In the genomic region with DNA sequence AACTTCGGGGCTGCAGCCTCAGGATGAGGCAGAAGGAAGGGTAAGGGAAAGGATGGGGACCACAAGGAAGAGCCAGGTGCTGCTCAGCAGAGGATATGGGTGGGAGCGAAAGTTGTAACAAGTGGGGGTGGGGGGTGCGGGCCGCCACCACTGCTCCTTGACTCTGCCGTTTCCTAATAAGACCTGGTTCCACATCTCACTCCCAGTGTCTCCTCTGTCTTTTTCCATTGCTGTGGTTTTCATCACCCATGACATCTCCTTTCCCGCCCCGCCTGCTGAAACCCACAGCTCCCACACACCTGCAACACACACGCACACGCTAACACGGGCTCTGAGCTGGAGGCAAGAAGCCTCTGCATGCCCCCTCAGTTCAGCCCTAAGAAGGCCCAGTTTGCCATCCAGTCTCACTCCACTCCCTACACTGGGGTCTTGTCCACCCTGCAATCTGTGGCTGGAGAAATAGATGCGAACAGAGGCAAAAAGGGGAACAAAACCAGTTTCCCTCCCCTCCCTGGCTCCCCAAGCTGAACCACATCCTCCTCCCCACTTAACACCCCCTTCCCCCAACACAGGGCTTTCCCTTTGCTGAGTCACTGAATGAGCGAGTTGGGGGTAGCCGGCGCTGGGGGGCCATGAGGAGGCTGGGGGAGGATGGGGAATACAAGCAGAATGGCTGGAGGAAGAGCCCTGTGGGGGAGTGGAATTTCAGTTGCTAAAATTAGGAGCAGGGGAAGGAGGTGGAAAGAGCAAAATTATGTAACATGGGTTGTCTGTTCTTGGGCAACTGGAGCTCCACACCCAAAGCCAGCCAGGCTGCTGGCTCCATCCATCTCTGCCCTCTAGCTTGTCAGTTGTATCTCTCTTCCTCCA, we compare ENCODE assay signal across 9 cellular contexts. TPM values are rescaled to one million over a fixed set of nuclear protein-coding genes. Genes with fewer than 3 reads are reported as not detected.
A peak's percentile ranks its signal among the peaks of the same experiment; 100 is the strongest.
DNase-seq lines count a peak whose midpoint lies in the region; ATAC-seq and TF ChIP-seq lines count a peak whose summit lies in the region.
"Had no signal": no experiment of that assay in that cellular context is flagged by ENCODE, and none has a peak within 500 bp of the region (broad histone marks: within the 10 kb centered on the region; RNA-seq: fewer than 3 reads in every experiment).

No MANE protein-coding gene starts in this region.

- H3K4me3 Mint-ChIP-seq in T-helper 1 cell treated with Interleukin-12 subunit alpha and Interleukin-12 subunit beta and Interleukin-4 antibody, amounts not matched to agents 30 μg/mL and 1 μg/mL, for 36 hours = peak overlapping the region; percentile 87

- intact Hi-C loops in mucosa of descending colon (cut with DNase I, micrococcal nuclease) (no loop called here), uterus (cut with DNase I; ENCODE audit: low total_unique reads) (no loop called here)

- peaks cover 17% of the 10 kb centered on the region for H3K36me3 ChIP-seq in brain microvascular endothelial cell (replicated peaks)
- peaks cover 4% of the 10 kb centered on the region for H3K36me3 ChIP-seq in mucosa of descending colon (ENCODE audit: low read depth)
- no peaks in the 10 kb centered on the region for H3K36me3 ChIP-seq in uterus

- peaks cover 37% of the 10 kb centered on the region for H3K36me3 Mint-ChIP-seq in T-helper 1 cell treated with Interleukin-12 subunit alpha and Interleukin-12 subunit beta and Interleukin-4 antibody, amounts not matched to agents 30 μg/mL and 1 μg/mL, for 36 hours (ENCODE audit: low read depth)

- in situ Hi-C loops in brain microvascular endothelial cell (cut with HindIII; ENCODE audit: low pct_ligation_motif_present, low sequenced_read_pairs) = no loop called here

- H3K4me1 Mint-ChIP-seq in T-helper 1 cell treated with Interleukin-12 subunit alpha and Interleukin-12 subunit beta and Interleukin-4 antibody, amounts not matched to agents 30 μg/mL and 1 μg/mL, for 36 hours (ENCODE audit: low read depth) = peaks cover 56% of the 10 kb centered on the region

- H3K27ac Mint-ChIP-seq in T-helper 1 cell treated with Interleukin-12 subunit alpha and Interleukin-12 subunit beta and Interleukin-4 antibody, amounts not matched to agents 30 μg/mL and 1 μg/mL, for 36 hours = peak overlapping the region; percentile 93

- H3K9me3 ChIP-seq in mucosa of descending colon (no peaks in the 10 kb centered on the region), uterus (no peaks in the 10 kb centered on the region)

- TF ChIP-seq POLR2A in GM19193 (IDR thresholded peaks at IDR 0.05; ENCODE audit: extremely low read depth, insufficient read depth, insufficient read length) (peak; percentile 63), uterus (IDR thresholded peaks at IDR 0.05) (no peak)

- peaks cover 3% of the 10 kb centered on the region for H3K4me1 ChIP-seq in mucosa of descending colon (ENCODE audit: low read depth)
- H3K4me1 ChIP-seq in uterus = no peaks in the 10 kb centered on the region

- no peak for TF ChIP-seq CTCF in brain microvascular endothelial cell (IDR thresholded peaks at IDR 0.05; ENCODE audit: low read depth, low read length, missing control alignments)
- TF ChIP-seq CTCF in mucosa of descending colon (IDR thresholded peaks at IDR 0.05) = no peak
- no peak for TF ChIP-seq CTCF in uterus (IDR thresholded peaks at IDR 0.05)

- H3K27ac ChIP-seq in brain microvascular endothelial cell = peak overlapping the region; percentile 68
- peak overlapping the region; percentile 51 to 55 for H3K27ac ChIP-seq in uterus

- peak; percentile 71 for ATAC-seq in mucosa of descending colon
- ATAC-seq in GM19467 (IDR thresholded peaks at IDR 0.05; ENCODE audit: unreplicated experiment) = no peak

- no peak for DNase-seq in brain microvascular endothelial cell
- DNase-seq in mucosa of descending colon = peak in 2 of 3 donors; percentile 40
- DNase-seq in uterus = peak in 1 of 2 donors; percentile 40
- DNase-seq in DMS79 treated with DMSO at 0.1 percent for 48 hours (lab: John Stamatoyannopoulos, UW) = no peak
- no peak for DNase-seq in NCI-H82 treated with DMSO at 0.1 percent for 48 hours (lab: John Stamatoyannopoulos, UW; ENCODE audit: unreplicated experiment)

- peaks cover 23% of the 10 kb centered on the region for H3K27me3 Mint-ChIP-seq in T-helper 1 cell treated with Interleukin-12 subunit alpha and Interleukin-12 subunit beta and Interleukin-4 antibody, amounts not matched to agents 30 μg/mL and 1 μg/mL, for 36 hours (ENCODE audit: low read depth)

- H3K27me3 ChIP-seq in brain microvascular endothelial cell (replicated peaks) = no peaks in the 10 kb centered on the region
- no peaks in the 10 kb centered on the region for H3K27me3 ChIP-seq in uterus

- H3K9me3 Mint-ChIP-seq in T-helper 1 cell treated with Interleukin-12 subunit alpha and Interleukin-12 subunit beta and Interleukin-4 antibody, amounts not matched to agents 30 μg/mL and 1 μg/mL, for 36 hours = no peaks in the 10 kb centered on the region

- H3K4me3 ChIP-seq in brain microvascular endothelial cell (ENCODE audit: low read depth, low read length) (no peak overlapping the region), mucosa of descending colon (no peak overlapping the region), uterus (no peak overlapping the region)

RNA-seq across cellular contexts. Expression of a gene that starts 11.5 kb away (rescaled TPM):
- total RNA-seq in mucosa of descending colon (10 to 100 TPM; 15.8 to 27.8 (median 18.3) TPM), uterus (10 to 100 TPM; 19.7 to 38.5 (median 20.8) TPM)

RNA-seq across cellular contexts. Expression of a gene that starts 12.5 kb away (rescaled TPM):
- 1 to 10 TPM in 2 of 3 donors, under 1 TPM in 1; 0.55 to 4.5 (median 1.2) TPM for total RNA-seq in mucosa of descending colon
- total RNA-seq in uterus = 1 to 10 TPM in 2 of 4 donors, not detected in 2; 1.2 to 1.6 TPM

RNA-seq across cellular contexts. Expression of a gene that starts 13.2 kb away (rescaled TPM):
- total RNA-seq in mucosa of descending colon = under 1 TPM in 2 of 3 donors, not detected in 1; 0.20 to 0.22 TPM
- under 1 TPM in 1 of 4 donors, not detected in 3; 0.30 TPM for total RNA-seq in uterus

RNA-seq across cellular contexts. Expression of a gene that starts 16.5 kb away (rescaled TPM):
- total RNA-seq in mucosa of descending colon (1 to 10 TPM in 2 of 3 donors, under 1 TPM in 1; 0.41 to 1.7 (median 1.1) TPM), uterus (1 to 10 TPM in 1 of 4 donors, not detected in 3; 1.3 TPM)
- total RNA-seq: pulmonary artery endothelial cell had no signal

RNA-seq across cellular contexts. Expression of a gene that starts 17.1 kb away (rescaled TPM):
- total RNA-seq in mucosa of descending colon = 100 to 1,000 TPM; 239 to 309 (median 295) TPM
- 100 to 1,000 TPM; 119 to 429 (median 282) TPM for total RNA-seq in uterus

Comparison
In these comparisons a context has a peak if more than half of its experiments do, and no peak if none do; other contexts are left out.
1. DNase-seq: peak in mucosa of descending colon (2 of 3); none in brain microvascular endothelial cell (single experiment), DMS79 treated with DMSO at 0.1 percent for 48 hours (single experiment) and NCI-H82 treated with DMSO at 0.1 percent for 48 hours (single experiment).